ENCODE assay signal across 13 cellular contexts in genomic region chr22:28027453-28028448, GRCh38.
DNase-seq lines count a peak whose midpoint lies in the region; ATAC-seq and TF ChIP-seq lines count a peak whose summit lies in the region.
"Had no signal": no experiment of that assay in that cellular context is flagged by ENCODE, and none has a peak within 500 bp of the region (broad histone marks: within the 10 kb centered on the region; RNA-seq: fewer than 3 reads in every experiment).

No MANE protein-coding gene starts in this region.

- H3K27me3 ChIP-seq in neuronal stem cell (ENCODE audit: control insufficient read depth in 3 of 3, insufficient read depth in 3 of 3, low read depth in 1 of 3, low read length in 3 of 3) (no peaks in the 10 kb centered on the region), smooth muscle cell (ENCODE audit: low read depth) (no peaks in the 10 kb centered on the region)
- H3K27me3 ChIP-seq: tibial nerve had no signal

- no peak overlapping the region for H2BK12ac ChIP-seq in neuronal stem cell (ENCODE audit: low read length)

- peak; percentile 33 for DNase-seq in activated CD8-positive, alpha-beta memory T cell treated with anti-CD3 and anti-CD28 coated beads, Interleukin-2, amount 50 U/mL, for 48 hours
- DNase-seq in activated CD8-positive, alpha-beta memory T cell treated with anti-CD3 and anti-CD28 coated beads for 24 hours: no peak
- DNase-seq in Right ventricle myocardium inferior (ENCODE audit: missing footprints) (no peak), neuronal stem cell (ENCODE audit: low spot score) (no peak), ureter (ENCODE audit: low spot score) (peak; percentile 49), smooth muscle cell (lab: John Stamatoyannopoulos, UW; ENCODE audit: unreplicated experiment) (no peak), dedifferentiated amniotic fluid mesenchymal stem cell (ENCODE audit: extremely low spot score) (no peak)
- DNase-seq: NCI-H1105, NCI-H526, small intestine had no signal

- no peak overlapping the region for H3K4ac ChIP-seq in neuronal stem cell (ENCODE audit: low read length)

- H3K14ac ChIP-seq in neuronal stem cell (ENCODE audit: low read length): no peak overlapping the region

- H2AFZ ChIP-seq in neuronal stem cell (ENCODE audit: low read length): no peak overlapping the region
- no peak overlapping the region for H2AFZ ChIP-seq in smooth muscle cell (ENCODE audit: low read depth)

- WGBS in neuronal stem cell (ENCODE audit: extremely low coverage in 2 of 2, insufficient read length in 2 of 2, insufficient replicate concordance in 1 of 2), 2 donors: no CpG with 5 or more reads among the region's 13 CpGs
- 95% methylated on average over 13 of the region's 13 CpGs for WGBS in smooth muscle cell (ENCODE audit: low lambda C conversion rate)

- intact Hi-C loops in Right ventricle myocardium inferior (cut with DNase I): loop anchor here (10.0 kb wide), 1 partner anchor 797 kb away; no protein-coding TSS in a partner anchor

- no peak overlapping the region for H4K91ac ChIP-seq in neuronal stem cell (ENCODE audit: low read depth, low read length, poor library complexity)

- H3K4me3 ChIP-seq in neuronal stem cell (ENCODE audit: low read length in 2 of 2) (no peak overlapping the region), smooth muscle cell (no peak overlapping the region)
- H3K4me3 ChIP-seq: tibial nerve had no signal

- H4K8ac ChIP-seq in neuronal stem cell (ENCODE audit: low read depth, low read length): no peak overlapping the region

- H2AK5ac ChIP-seq in neuronal stem cell (ENCODE audit: low read depth, low read length): peak overlapping the region; percentile 37

- H3F3A ChIP-seq in smooth muscle cell (ENCODE audit: low read depth): no peaks in the 10 kb centered on the region

- TF ChIP-seq CTCF in smooth muscle cell (IDR thresholded peaks at IDR 0.05; ENCODE audit: borderline replicate concordance, insufficient read depth, poor library complexity, severe bottlenecking): no peak

- H3K4me1 ChIP-seq in neuronal stem cell (ENCODE audit: control insufficient read depth in 2 of 2, insufficient read depth in 1 of 2, low read depth in 1 of 2, low read length in 2 of 2) (peaks cover 8 to 29% of the 10 kb centered on the region in 2 donors), smooth muscle cell (ENCODE audit: low read depth) (no peaks in the 10 kb centered on the region)

- no peak overlapping the region for H2BK15ac ChIP-seq in neuronal stem cell (ENCODE audit: low read length)

- no peak overlapping the region for H3K4me2 ChIP-seq in neuronal stem cell (ENCODE audit: insufficient read depth, low read length, poor library complexity, severe bottlenecking)
- no peak overlapping the region for H3K4me2 ChIP-seq in smooth muscle cell

- H3K79me2 ChIP-seq in smooth muscle cell (ENCODE audit: low read depth): no peaks in the 10 kb centered on the region

- H3K36me3 ChIP-seq in neuronal stem cell (replicated peaks in 1 of 2; ENCODE audit: control insufficient read depth in 2 of 2, insufficient read depth in 2 of 2, low read length in 2 of 2) (peaks cover 12 to 35% of the 10 kb centered on the region in 2 donors), smooth muscle cell (ENCODE audit: low read depth) (no peaks in the 10 kb centered on the region)

- no peak overlapping the region for H2BK120ac ChIP-seq in neuronal stem cell (ENCODE audit: low read depth, low read length)

- ATAC-seq in Right ventricle myocardium inferior (peak; percentile 37), HG03196 (IDR thresholded peaks at IDR 0.05; ENCODE audit: unreplicated experiment) (no peak)
- ATAC-seq: HCT116 had no signal

- peak overlapping the region; percentile 27 for H3K18ac ChIP-seq in neuronal stem cell (ENCODE audit: low read length)

- H3K79me1 ChIP-seq in neuronal stem cell (ENCODE audit: low read depth, low read length): no peaks in the 10 kb centered on the region

- no peaks in the 10 kb centered on the region for H4K20me1 ChIP-seq in smooth muscle cell (ENCODE audit: low read depth)

- peak overlapping the region; percentile 27 for H2BK5ac ChIP-seq in neuronal stem cell (ENCODE audit: low read length)

- no peaks in the 10 kb centered on the region for H3K9me3 ChIP-seq in neuronal stem cell (replicated peaks in 1 of 2; ENCODE audit: control insufficient read depth in 2 of 2, insufficient read depth in 1 of 2, low read depth in 1 of 2, low read length in 2 of 2)
- H3K9me3 ChIP-seq in smooth muscle cell (replicated peaks; ENCODE audit: low read depth): no peaks in the 10 kb centered on the region
- H3K9me3 ChIP-seq: tibial nerve had no signal

- H3K23ac ChIP-seq in neuronal stem cell (ENCODE audit: low read depth, low read length, poor library complexity): no peak overlapping the region

- H3K9ac ChIP-seq in neuronal stem cell (ENCODE audit: low read depth, low read length, poor library complexity): no peak overlapping the region
- no peak overlapping the region for H3K9ac ChIP-seq in smooth muscle cell (ENCODE audit: low read depth)

- H3K27ac ChIP-seq in neuronal stem cell (replicated peaks; ENCODE audit: low read length) (no peak overlapping the region), smooth muscle cell (ENCODE audit: low read depth) (no peak overlapping the region)
- H3K27ac ChIP-seq: tibial nerve had no signal

Comparison
In these comparisons a context has a peak if more than half of its experiments do, and no peak if none do; other contexts are left out.
1. DNase-seq: peak in activated CD8-positive, alpha-beta memory T cell treated with anti-CD3 and anti-CD28 coated beads, Interleukin-2, amount 50 U/mL, for 48 hours (single experiment) and ureter (single experiment); none in activated CD8-positive, alpha-beta memory T cell treated with anti-CD3 and anti-CD28 coated beads for 24 hours (single experiment), Right ventricle myocardium inferior (single experiment), neuronal stem cell (single experiment), smooth muscle cell (single experiment) and dedifferentiated amniotic fluid mesenchymal stem cell (single experiment).